ENCODE assay signal across 8 cellular contexts in genomic region chr3:196633658-196634151, GRCh38. TPM values are rescaled to one million over a fixed set of nuclear protein-coding genes. Genes with fewer than 3 reads are reported as not detected.
DNase-seq lines count a peak whose midpoint lies in the region; ATAC-seq and TF ChIP-seq lines count a peak whose summit lies in the region.

No MANE protein-coding gene starts in this region.

- intact Hi-C loops in CD8-positive, alpha-beta T cell (cut with DNase I, micrococcal nuclease): loop anchor here (2.0 to 5.0 kb wide), 4 partner anchors 65 to 234 kb away; partner anchors contain the start of genes FBXO45 (in 2 of the 2), WDR53 (in 2 of the 2), CEP19 (in 1 of the 2) and PIGX (in 1 of the 2)

- POLR2A ChIA-PET in CD8-positive, alpha-beta T cell (lab: Charles Lee): no interaction called here
- POLR2A ChIA-PET in activated naive CD8-positive, alpha-beta T cell treated with anti-CD3 and anti-CD28 coated beads, Interleukin-2, amount 10 ng/mL, durations not matched to agents 7 days and 5 days (lab: Charles Lee): interaction anchor here (0.6 to 1.3 kb wide), 2 partner anchors 24 to 51 kb away, joined by 3 read pairs; no protein-coding TSS in a partner anchor

- no peak for DNase-seq in CD8-positive, alpha-beta T cell
- no peak for DNase-seq in activated naive CD8-positive, alpha-beta T cell treated with anti-CD3 and anti-CD28 coated beads, Interleukin-2, amount 10 ng/mL, durations not matched to agents 7 days and 5 days
- no peak for DNase-seq in natural killer cell treated with Interleukin-12 subunit alpha and Interleukin-12 subunit beta and Interleukin-15 and Interleukin-18, amount 100 ng/mL, for 72 hours (ENCODE audit: low spot score)
- no peak for DNase-seq in stimulated activated naive CD4-positive, alpha-beta T cell treated with Interleukin-2 at 50 U/mL for 16 hours (lab: John Stamatoyannopoulos, UW)
- DNase-seq in NCI-H2081 treated with DMSO at 0.1 percent for 48 hours (lab: John Stamatoyannopoulos, UW): no peak
- no peak for DNase-seq in NCI-H1417 (lab: John Stamatoyannopoulos, UW)

- peaks cover 2% of the 10 kb centered on the region for H3K36me3 Mint-ChIP-seq in CD8-positive, alpha-beta T cell
- peaks cover 8% of the 10 kb centered on the region for H3K36me3 Mint-ChIP-seq in activated naive CD8-positive, alpha-beta T cell treated with anti-CD3 and anti-CD28 coated beads, Interleukin-2, amount 10 ng/mL, durations not matched to agents 7 days and 5 days
- H3K36me3 Mint-ChIP-seq in natural killer cell treated with Interleukin-12 subunit alpha and Interleukin-12 subunit beta and Interleukin-15 and Interleukin-18, amount 100 ng/mL, for 72 hours: no peaks in the 10 kb centered on the region

- peaks cover 38% of the 10 kb centered on the region for H3K4me1 ChIP-seq in CD8-positive, alpha-beta T cell (ENCODE audit: insufficient read depth, low read length)
- H3K4me1 ChIP-seq in HUES64 (ENCODE audit: insufficient read depth, low read length): peaks cover 20% of the 10 kb centered on the region

- CTCF ChIA-PET in CD8-positive, alpha-beta T cell (lab: Charles Lee): interaction anchor here (0.6 to 9.8 kb wide), 4 partner anchors 23 to 113 kb away, joined by 4 to 91 read pairs (median 14); no protein-coding TSS in a partner anchor

- no peak for ATAC-seq in CD8-positive, alpha-beta T cell
- ATAC-seq in activated naive CD8-positive, alpha-beta T cell treated with anti-CD3 and anti-CD28 coated beads, Interleukin-2, amount 10 ng/mL, durations not matched to agents 7 days and 5 days (ENCODE audit: low read depth): no peak
- no peak for ATAC-seq in natural killer cell treated with Interleukin-12 subunit alpha and Interleukin-12 subunit beta and Interleukin-15 and Interleukin-18, amount 100 ng/mL, for 72 hours
- ATAC-seq in GM21529 (IDR thresholded peaks at IDR 0.05; ENCODE audit: unreplicated experiment): no peak

- no peaks in the 10 kb centered on the region for H3K9me3 Mint-ChIP-seq in CD8-positive, alpha-beta T cell
- no peaks in the 10 kb centered on the region for H3K9me3 Mint-ChIP-seq in activated naive CD8-positive, alpha-beta T cell treated with anti-CD3 and anti-CD28 coated beads, Interleukin-2, amount 10 ng/mL, durations not matched to agents 7 days and 5 days
- H3K9me3 Mint-ChIP-seq in natural killer cell treated with Interleukin-12 subunit alpha and Interleukin-12 subunit beta and Interleukin-15 and Interleukin-18, amount 100 ng/mL, for 72 hours: no peaks in the 10 kb centered on the region

- peak overlapping the region; percentile 67 for H3K4me3 Mint-ChIP-seq in CD8-positive, alpha-beta T cell
- H3K4me3 Mint-ChIP-seq in activated naive CD8-positive, alpha-beta T cell treated with anti-CD3 and anti-CD28 coated beads, Interleukin-2, amount 10 ng/mL, durations not matched to agents 7 days and 5 days: peak overlapping the region; percentile 77
- peak overlapping the region; percentile 84 for H3K4me3 Mint-ChIP-seq in natural killer cell treated with Interleukin-12 subunit alpha and Interleukin-12 subunit beta and Interleukin-15 and Interleukin-18, amount 100 ng/mL, for 72 hours

- H3K9ac ChIP-seq in HUES64 (ENCODE audit: low read depth, low read length): no peak overlapping the region

- no peaks in the 10 kb centered on the region for H3K27me3 Mint-ChIP-seq in CD8-positive, alpha-beta T cell (ENCODE audit: low read depth)
- H3K27me3 Mint-ChIP-seq in activated naive CD8-positive, alpha-beta T cell treated with anti-CD3 and anti-CD28 coated beads, Interleukin-2, amount 10 ng/mL, durations not matched to agents 7 days and 5 days: no peaks in the 10 kb centered on the region
- no peaks in the 10 kb centered on the region for H3K27me3 Mint-ChIP-seq in natural killer cell treated with Interleukin-12 subunit alpha and Interleukin-12 subunit beta and Interleukin-15 and Interleukin-18, amount 100 ng/mL, for 72 hours

- no peaks in the 10 kb centered on the region for H3K9me3 ChIP-seq in CD8-positive, alpha-beta T cell (ENCODE audit: low read length)
- no peaks in the 10 kb centered on the region for H3K9me3 ChIP-seq in HUES64 (ENCODE audit: insufficient read depth, low read depth, low read length)

- no peaks in the 10 kb centered on the region for H3K36me3 ChIP-seq in CD8-positive, alpha-beta T cell (ENCODE audit: insufficient read depth, low read length)
- no peaks in the 10 kb centered on the region for H3K36me3 ChIP-seq in HUES64 (ENCODE audit: insufficient read depth, low read length)

- H3K27ac Mint-ChIP-seq in CD8-positive, alpha-beta T cell: peak overlapping the region; percentile 82
- peak overlapping the region; percentile 79 for H3K27ac Mint-ChIP-seq in activated naive CD8-positive, alpha-beta T cell treated with anti-CD3 and anti-CD28 coated beads, Interleukin-2, amount 10 ng/mL, durations not matched to agents 7 days and 5 days
- H3K27ac Mint-ChIP-seq in natural killer cell treated with Interleukin-12 subunit alpha and Interleukin-12 subunit beta and Interleukin-15 and Interleukin-18, amount 100 ng/mL, for 72 hours: peak overlapping the region; percentile 90 to 94

- no peak overlapping the region for H3K27ac ChIP-seq in CD8-positive, alpha-beta T cell (ENCODE audit: low read depth, low read length)
- peak overlapping the region; percentile 98; the same call in 1 of the 2 replicates for H3K27ac ChIP-seq in HUES64 (ENCODE audit: low read depth, low read length)

- 92% methylated on average over 12 of the region's 12 CpGs for WGBS in HUES64

- H3K27me3 ChIP-seq in CD8-positive, alpha-beta T cell (ENCODE audit: insufficient read depth, low read length): no peaks in the 10 kb centered on the region
- H3K27me3 ChIP-seq in HUES64 (ENCODE audit: insufficient read depth, low read length): peaks cover 3% of the 10 kb centered on the region

- peaks cover 57% of the 10 kb centered on the region for H3K4me1 Mint-ChIP-seq in CD8-positive, alpha-beta T cell (ENCODE audit: low read depth)
- peaks cover 45% of the 10 kb centered on the region for H3K4me1 Mint-ChIP-seq in activated naive CD8-positive, alpha-beta T cell treated with anti-CD3 and anti-CD28 coated beads, Interleukin-2, amount 10 ng/mL, durations not matched to agents 7 days and 5 days
- peaks cover 63 to 68% of the 10 kb centered on the region in 2 donors for H3K4me1 Mint-ChIP-seq in natural killer cell treated with Interleukin-12 subunit alpha and Interleukin-12 subunit beta and Interleukin-15 and Interleukin-18, amount 100 ng/mL, for 72 hours (ENCODE audit: low read depth in 2 of 2)

- TF ChIP-seq CTCF in CD8-positive, alpha-beta T cell (IDR thresholded peaks at IDR 0.05): no peak

- H3K4me3 ChIP-seq in CD8-positive, alpha-beta T cell (ENCODE audit: low read depth, low read length): no peak overlapping the region
- H3K4me3 ChIP-seq in HUES64 (ENCODE audit: low read length): no peak overlapping the region

RNA-seq across cellular contexts. Expression of gene NRROS, which starts 5.8 kb away (rescaled TPM):
- 1 to 10 TPM; 4.6 to 5.7 TPM for total RNA-seq in CD8-positive, alpha-beta T cell
- 1.9 TPM for polyA plus RNA-seq in HUES64 (2013, experiment 1 of 2)
- 1.8 TPM for polyA plus RNA-seq in HUES64 (2013, experiment 2 of 2)
- 10 to 100 TPM; 16.2 to 17.0 TPM for total RNA-seq in activated naive CD8-positive, alpha-beta T cell treated with anti-CD3 and anti-CD28 coated beads, Interleukin-2, amount 10 ng/mL, durations not matched to agents 7 days and 5 days
- 10 to 100 TPM; 40.3 to 55.7 TPM for total RNA-seq in natural killer cell treated with Interleukin-12 subunit alpha and Interleukin-12 subunit beta and Interleukin-15 and Interleukin-18, amount 100 ng/mL, for 72 hours
